19 cellular contexts compared by ENCODE assay signal in genomic region chr17:73347355-73347754, GRCh38. TPM values are rescaled to one million over a fixed set of nuclear protein-coding genes. Genes with fewer than 3 reads are reported as not detected.
DNase-seq lines count a peak whose midpoint lies in the region; ATAC-seq and TF ChIP-seq lines count a peak whose summit lies in the region.
"Had no signal": no experiment of that assay in that cellular context is flagged by ENCODE, and none has a peak within 500 bp of the region (broad histone marks: within the 10 kb centered on the region; RNA-seq: fewer than 3 reads in every experiment).

No MANE protein-coding gene starts in this region.

- no peak overlapping the region for H3K14ac ChIP-seq in mesenchymal stem cell (ENCODE audit: low read length in 2 of 2)

- no peaks in the 10 kb centered on the region for H3K9me2 ChIP-seq in GM23248 (ENCODE audit: insufficient read depth)

- no peaks in the 10 kb centered on the region for H3K79me1 ChIP-seq in mesenchymal stem cell (replicated peaks; ENCODE audit: low read length, poor library complexity, severe bottlenecking)

- peak overlapping the region; percentile 47 for H4K8ac ChIP-seq in mesenchymal stem cell (ENCODE audit: low read length)

- TF ChIP-seq EP300 in stomach (IDR thresholded peaks at IDR 0.05): no peak

- H3K27me3 ChIP-seq in GM23248 (replicated peaks; ENCODE audit: insufficient read depth) (no peaks in the 10 kb centered on the region), mesenchymal stem cell (ENCODE audit: control insufficient read depth in 1 of 2, insufficient read depth in 1 of 2, low read length in 2 of 2) (peaks cover 0 to 2% of the 10 kb centered on the region in 2 experiments), stomach (no peaks in the 10 kb centered on the region)

- H3K4ac ChIP-seq in mesenchymal stem cell (ENCODE audit: low read depth in 1 of 2, low read length in 2 of 2): peak overlapping the region in 1 of 2 experiments; percentile 15

- in situ Hi-C loops in GM23248 (cut with MboI): no loop called here

- DNase-seq in GM23248 (peak; percentile 52), caudate nucleus (lab: John Stamatoyannopoulos, UW) (peak in 47 of 61 donors; percentile 18 to 89 (median 58)), mesenchymal stem cell (no peak), stomach (no peak), DMS 273 (lab: John Stamatoyannopoulos, UW; ENCODE audit: unreplicated experiment) (no peak), NCI-H128 (lab: John Stamatoyannopoulos, UW; ENCODE audit: unreplicated experiment) (no peak)
- no peak for DNase-seq in stimulated activated naive CD8-positive, alpha-beta T cell treated with anti-CD3 and anti-CD28 coated beads, Interleukin-15, Interleukin-2, amounts not matched to agents 100 U/mL and 50 U/mL, for 24 hours
- DNase-seq in activated CD4-positive, alpha-beta T cell treated with anti-CD3 and anti-CD28 coated beads for 48 hours: no peak
- DNase-seq: activated CD8-positive, alpha-beta memory T cell treated with anti-CD3 and anti-CD28 coated beads for 24 hours; COR-L47; GDM1; Karpas-422; lower lobe of right lung; NCI-H1436 treated with DMSO at 0.1 percent for 48 hours; NCI-H524; occipital lobe; PC-3 had no signal

- no peak overlapping the region for H2BK5ac ChIP-seq in mesenchymal stem cell (ENCODE audit: low read depth, low read length, poor library complexity, severe bottlenecking)

- intact Hi-C loops in stomach (cut with DNase I; ENCODE audit: low total_unique reads): no loop called here

- no peak for ATAC-seq in stimulated activated naive CD8-positive, alpha-beta T cell treated with anti-CD3 and anti-CD28 coated beads, Interleukin-15, Interleukin-2, amounts not matched to agents 100 U/mL and 50 U/mL, for 24 hours
- ATAC-seq: lower lobe of right lung, PC-3 had no signal

- no peak for TF ChIP-seq POLR2A in stomach (IDR thresholded peaks at IDR 0.05)

- peak overlapping the region in 1 of 2 experiments; percentile 46 for H2BK12ac ChIP-seq in mesenchymal stem cell (ENCODE audit: low read length in 2 of 2)

- no peak overlapping the region for H3K4me3 ChIP-seq in GM23248
- no peak overlapping the region for H3K4me3 ChIP-seq in mesenchymal stem cell (ENCODE audit: insufficient read depth in 1 of 2, low read depth in 1 of 2, low read length in 2 of 2)
- no peak overlapping the region for H3K4me3 ChIP-seq in stomach
- H3K4me3 ChIP-seq: lower lobe of right lung had no signal

- no peak overlapping the region for H2BK15ac ChIP-seq in mesenchymal stem cell (ENCODE audit: low read depth, poor library complexity, severe bottlenecking)

- no peaks in the 10 kb centered on the region for H3F3A ChIP-seq in GM23248 (ENCODE audit: insufficient read depth)

- H3K36me3 ChIP-seq in GM23248 (ENCODE audit: low read depth): no peaks in the 10 kb centered on the region
- no peaks in the 10 kb centered on the region for H3K36me3 ChIP-seq in mesenchymal stem cell (ENCODE audit: control insufficient read depth in 1 of 2, insufficient read depth in 2 of 2, low read depth in 1 of 2, low read length in 2 of 2)
- no peaks in the 10 kb centered on the region for H3K36me3 ChIP-seq in stomach
- H3K36me3 ChIP-seq: lower lobe of right lung had no signal

- H3K4me2 ChIP-seq in GM23248 (ENCODE audit: unreplicated experiment): no peak overlapping the region
- no peak overlapping the region for H3K4me2 ChIP-seq in mesenchymal stem cell (ENCODE audit: low read length, poor library complexity, severe bottlenecking)

- no peak overlapping the region for H2AK5ac ChIP-seq in mesenchymal stem cell (ENCODE audit: low read length, severe bottlenecking)

- peak overlapping the region; percentile 19 for H4K91ac ChIP-seq in mesenchymal stem cell (ENCODE audit: low read length)

- peaks cover 14% of the 10 kb centered on the region for H3K4me1 ChIP-seq in GM23248 (ENCODE audit: insufficient read depth)
- peaks cover 30% of the 10 kb centered on the region for H3K4me1 ChIP-seq in mesenchymal stem cell (ENCODE audit: control insufficient read depth, insufficient read depth, low read depth, low read length)
- H3K4me1 ChIP-seq in stomach: peaks cover 8 to 54% (median 23%) of the 10 kb centered on the region in 4 donors

- no peak for TF ChIP-seq CTCF in stomach (IDR thresholded peaks at IDR 0.05)

- H3K23ac ChIP-seq in mesenchymal stem cell (ENCODE audit: low read length in 2 of 2): no peak overlapping the region

- no peaks in the 10 kb centered on the region for H3K79me2 ChIP-seq in GM23248 (ENCODE audit: insufficient read depth)

- no peak overlapping the region for H3K27ac ChIP-seq in GM23248
- peak overlapping the region; percentile 74 for H3K27ac ChIP-seq in caudate nucleus (ENCODE audit: low read depth, low read length)
- no peak overlapping the region for H3K27ac ChIP-seq in mesenchymal stem cell (ENCODE audit: low read length, poor library complexity, severe bottlenecking)
- H3K27ac ChIP-seq in stomach: peak overlapping the region in 4 of 5 donors; percentile 8 to 80 (median 38)
- H3K27ac ChIP-seq: HL-60, lower lobe of right lung, VCaP had no signal

- H4K20me1 ChIP-seq in GM23248 (ENCODE audit: insufficient read depth): no peaks in the 10 kb centered on the region

- H2BK120ac ChIP-seq in mesenchymal stem cell (ENCODE audit: low read depth, low read length): no peak overlapping the region

- H3K9ac ChIP-seq in GM23248 (no peak overlapping the region), mesenchymal stem cell (ENCODE audit: low read length) (no peak overlapping the region)

- 15 to 30% methylated on average over 3 to 5 of the region's 5 CpGs for WGBS in GM23248 (ENCODE audit: low coverage in 1 of 2, low lambda C conversion rate in 2 of 2, missing lambda C conversion rate in 2 of 2), 2 experiments
- 75% methylated on average over 3 of the region's 5 CpGs for WGBS in mesenchymal stem cell
- WGBS in stomach, 5 donors: 46 to 49% (median 47%) methylated on average over 5 of the region's 5 CpGs; no CpG with 5 or more reads in 1 of the 5 donors

- H3K18ac ChIP-seq in mesenchymal stem cell (ENCODE audit: low read depth in 1 of 2, low read length in 2 of 2): peak overlapping the region in 1 of 2 experiments; percentile 14

- no peaks in the 10 kb centered on the region for H3K9me3 ChIP-seq in GM23248 (ENCODE audit: low read depth)
- H3K9me3 ChIP-seq in mesenchymal stem cell (ENCODE audit: control insufficient read depth, low read length): no peaks in the 10 kb centered on the region
- no peaks in the 10 kb centered on the region for H3K9me3 ChIP-seq in stomach
- H3K9me3 ChIP-seq: lower lobe of right lung had no signal

- 0 out of 2 replicates have a peak overlapping the region, but pooled peaks have one; percentile 29 for H2AFZ ChIP-seq in GM23248
- no peak overlapping the region for H2AFZ ChIP-seq in mesenchymal stem cell (ENCODE audit: low read depth, low read length)

RNA-seq across cellular contexts. Expression of gene CDC42EP4, which starts 35.6 kb away (rescaled TPM):
- total RNA-seq in GM23248 (2014; rRNA removed; shearing (Covaris generic)): 30.6 and 34.6 TPM in 2 replicates
- 31.2 and 35.4 TPM in 2 replicates for polyA plus RNA-seq in GM23248 (2016; fragmentation: Nextera tagmentation; extraction: Ambion mirVana)
- 26.3 TPM for polyA plus RNA-seq in mesenchymal stem cell (2013, experiment 1 of 2)
- 26.1 TPM for polyA plus RNA-seq in mesenchymal stem cell (2013, experiment 2 of 2)
- 10 to 100 TPM; 44.6 to 93.3 (median 68.9) TPM for total RNA-seq in stomach
- polyA plus RNA-seq in stomach: 10 to 100 TPM; 23.2 to 38.3 (median 25.7) TPM

Comparison
In these comparisons a context has a peak if more than half of its experiments do, and no peak if none do; other contexts are left out.
1. DNase-seq: peak in GM23248 (single experiment) and caudate nucleus (47 of 61); none in mesenchymal stem cell (single experiment), stomach (single experiment), stimulated activated naive CD8-positive, alpha-beta T cell treated with anti-CD3 and anti-CD28 coated beads, Interleukin-15, Interleukin-2, amounts not matched to agents 100 U/mL and 50 U/mL, for 24 hours (single experiment), DMS 273 (single experiment), activated CD4-positive, alpha-beta T cell treated with anti-CD3 and anti-CD28 coated beads for 48 hours (single experiment) and NCI-H128 (single experiment).
2. H3K27ac ChIP-seq: peak in caudate nucleus (single experiment) and stomach (4 of 5); none in GM23248 (single experiment) and mesenchymal stem cell (single experiment).